In genomic region chr7:116139007-116139406, GRCh38 we compare ENCODE assay signal across 1 cellular context.
TF ChIP-seq lines count a peak whose summit lies in the region.

No MANE protein-coding gene starts in this region.

TF ChIP-seq in WTC11, 78 proteins besides CTCF, POLR2A, EP300 and RAD21 (continued from another document):
- no peak for TF ChIP-seq ZNF396 (CRISPR knock-in tag; IDR thresholded peaks at IDR 0.05; ENCODE audit: borderline replicate concordance)
